9 cellular contexts compared by ENCODE assay signal in the genomic region with DNA sequence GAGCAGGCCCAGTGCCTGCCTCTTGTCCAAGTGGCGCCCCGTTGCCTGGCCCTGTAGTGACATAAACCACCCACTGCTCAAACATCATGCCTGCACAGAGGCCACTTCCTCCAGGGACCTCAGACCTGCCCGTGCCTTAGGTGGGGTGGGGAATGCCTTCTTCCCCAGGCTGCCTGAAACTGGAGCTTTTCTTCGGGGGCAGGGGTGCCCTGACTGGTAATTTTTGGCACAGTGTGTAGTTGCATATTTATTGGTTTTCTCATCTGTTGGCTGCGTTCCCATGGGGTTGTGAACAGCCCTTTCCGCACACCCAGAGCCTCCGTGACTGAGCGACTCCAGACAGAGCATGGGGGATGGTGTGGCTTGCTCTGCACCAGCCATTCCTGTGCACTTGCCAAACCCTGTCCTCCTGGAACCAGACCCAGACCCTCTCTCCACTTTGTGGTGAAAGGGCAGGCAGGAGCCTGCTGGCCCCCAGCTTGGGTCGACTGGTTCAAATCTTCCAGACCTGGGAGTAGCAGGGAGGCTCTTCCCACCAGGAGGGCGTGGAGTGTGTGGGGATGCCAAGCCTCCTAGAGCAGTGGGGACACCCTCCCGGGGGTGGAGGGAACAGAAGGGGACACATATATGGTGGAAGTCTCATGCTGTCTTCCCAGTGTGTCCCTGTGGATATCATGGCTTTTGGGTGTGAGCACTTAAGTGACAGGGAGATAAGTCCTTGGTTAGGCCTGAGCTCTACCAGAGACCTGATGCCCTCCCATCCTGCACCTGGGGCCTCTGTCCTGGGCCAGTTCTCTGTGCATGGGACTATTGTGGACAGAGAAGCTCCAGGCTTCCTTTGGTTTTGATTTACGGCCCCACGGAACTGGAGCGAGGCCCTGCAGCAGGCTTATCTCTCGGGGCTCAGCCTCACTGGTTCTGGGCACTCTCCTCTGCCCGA. TPM values are rescaled to one million over a fixed set of nuclear protein-coding genes. Genes with fewer than 3 reads are reported as not detected.
DNase-seq lines count a peak whose midpoint lies in the region; ATAC-seq and TF ChIP-seq lines count a peak whose summit lies in the region.
"Had no signal": no experiment of that assay in that cellular context is flagged by ENCODE, and none has a peak within 500 bp of the region (broad histone marks: within the 10 kb centered on the region; RNA-seq: fewer than 3 reads in every experiment).

No MANE protein-coding gene starts in this region.

- intact Hi-C loops in heart right ventricle (cut with DNase I) = no loop called here
- intact Hi-C loops in activated CD4-positive, alpha-beta T cell treated with anti-CD3 and anti-CD28 coated beads for 36 hours (cut with DNase I, micrococcal nuclease) = no loop called here

- ATAC-seq in SK-N-SH treated with all-trans-retinoic acid at 6 μM for 48 hours (peak; percentile 93), heart right ventricle (peak; percentile 56 to 86 (median 70))
- ATAC-seq in activated CD4-positive, alpha-beta T cell treated with anti-CD3 and anti-CD28 coated beads for 36 hours = no peak
- ATAC-seq in stimulated activated naive CD8-positive, alpha-beta T cell treated with anti-CD3 and anti-CD28 coated beads, Interleukin-15, Interleukin-2, amounts not matched to agents 100 U/mL and 50 U/mL, for 24 hours = no peak

- H3K9ac ChIP-seq in stomach smooth muscle (ENCODE audit: low read length in 2 of 2) = no peak overlapping the region

- no peak for TF ChIP-seq CTCF in HEK293 (tag by site-specific recombination; IDR thresholded peaks at IDR 0.05)
- TF ChIP-seq CTCF in heart right ventricle (IDR thresholded peaks at IDR 0.05) = no peak

- DNase-seq in heart right ventricle (peak in 1 of 2 donors; percentile 45), HUDEP-2 (lab: John Stamatoyannopoulos, UW; ENCODE audit: unreplicated experiment in 76 of 76) (no peak)
- no peak for DNase-seq in activated CD4-positive, alpha-beta T cell treated with anti-CD3 and anti-CD28 coated beads for 36 hours
- DNase-seq in stimulated activated naive CD8-positive, alpha-beta T cell treated with anti-CD3 and anti-CD28 coated beads, Interleukin-15, Interleukin-2, amounts not matched to agents 100 U/mL and 50 U/mL, for 24 hours = no peak
- DNase-seq: activated effector memory CD4-positive, alpha-beta T cell treated with anti-CD3 and anti-CD28 coated beads, Interleukin-2, amount 50 U/mL, for 16 hours had no signal

- no peak overlapping the region for H3K4me3 Mint-ChIP-seq in activated CD4-positive, alpha-beta T cell treated with anti-CD3 and anti-CD28 coated beads for 36 hours

- H3K27ac Mint-ChIP-seq in activated CD4-positive, alpha-beta T cell treated with anti-CD3 and anti-CD28 coated beads for 36 hours = no peak overlapping the region

- no peak overlapping the region for H3K27ac ChIP-seq in HEK293 (ENCODE audit: extremely low read depth, low read depth, low read length)
- peak overlapping the region in 9 of 10 donors; percentile 3 to 71 (median 48) for H3K27ac ChIP-seq in heart right ventricle
- peak overlapping the region; percentile 37 for H3K27ac ChIP-seq in stomach smooth muscle (ENCODE audit: low read length)

- peaks cover 6% of the 10 kb centered on the region for H3K4me1 ChIP-seq in HEK293 (ENCODE audit: control insufficient read depth, insufficient read depth, low read length)
- peaks cover 6 to 87% (median 50%) of the 10 kb centered on the region in 9 donors for H3K4me1 ChIP-seq in heart right ventricle
- H3K4me1 ChIP-seq in stomach smooth muscle (ENCODE audit: control insufficient read depth, insufficient read depth, low read length) = peaks cover 46% of the 10 kb centered on the region

- no peaks in the 10 kb centered on the region for H3K27me3 Mint-ChIP-seq in activated CD4-positive, alpha-beta T cell treated with anti-CD3 and anti-CD28 coated beads for 36 hours

- WGBS in heart right ventricle, 2 donors = 38 to 44% methylated on average over 16 of the region's 16 CpGs

- H3K4me1 Mint-ChIP-seq in activated CD4-positive, alpha-beta T cell treated with anti-CD3 and anti-CD28 coated beads for 36 hours = peaks cover 5% of the 10 kb centered on the region

- CTCF ChIA-PET in HEK293 (lab: Yijun Ruan, JAX) = interaction anchor here (0.8 to 1.5 kb wide), 2 partner anchors 18 to 36 kb away, joined by 3 to 5 read pairs; no protein-coding TSS in a partner anchor
- CTCF ChIA-PET in activated CD4-positive, alpha-beta T cell treated with anti-CD3 and anti-CD28 coated beads for 36 hours (lab: Charles Lee) = no interaction called here

- H3K27me3 ChIP-seq in heart right ventricle (peaks cover 0 to 24% (median 0%) of the 10 kb centered on the region in 7 donors), stomach smooth muscle (ENCODE audit: control insufficient read depth in 1 of 2, insufficient read depth in 2 of 2, low read length in 2 of 2) (no peaks in the 10 kb centered on the region)

- no peaks in the 10 kb centered on the region for H3K9me3 Mint-ChIP-seq in activated CD4-positive, alpha-beta T cell treated with anti-CD3 and anti-CD28 coated beads for 36 hours (ENCODE audit: low read depth)

- no peaks in the 10 kb centered on the region for H3K36me3 Mint-ChIP-seq in activated CD4-positive, alpha-beta T cell treated with anti-CD3 and anti-CD28 coated beads for 36 hours (ENCODE audit: low read depth)

- H3K4me3 ChIP-seq in HEK293 (ENCODE audit: low read depth, low read length) = no peak overlapping the region
- no peak overlapping the region for H3K4me3 ChIP-seq in heart right ventricle
- peak overlapping the region in 1 of 2 donors; percentile 57 for H3K4me3 ChIP-seq in stomach smooth muscle (ENCODE audit: low read length in 2 of 2)

- POLR2A ChIA-PET in HEK293 (lab: Yijun Ruan, JAX) = interaction anchor here (0.9 kb wide), 1 partner anchor 25 kb away, joined by 3 read pairs; no protein-coding TSS in a partner anchor
- POLR2A ChIA-PET in activated CD4-positive, alpha-beta T cell treated with anti-CD3 and anti-CD28 coated beads for 36 hours (lab: Charles Lee) = no interaction called here

- H3K36me3 ChIP-seq in HEK293 (ENCODE audit: control insufficient read depth in 2 of 2, insufficient read depth in 1 of 2, low read length in 2 of 2) = no peaks in the 10 kb centered on the region
- no peaks in the 10 kb centered on the region for H3K36me3 ChIP-seq in heart right ventricle
- no peaks in the 10 kb centered on the region for H3K36me3 ChIP-seq in stomach smooth muscle (ENCODE audit: control insufficient read depth in 2 of 2, insufficient read depth in 2 of 2, low read length in 2 of 2)

- H3K9me3 ChIP-seq in HEK293 (ENCODE audit: control insufficient read depth, insufficient read depth, low read depth, low read length) (no peaks in the 10 kb centered on the region), heart right ventricle (no peaks in the 10 kb centered on the region), stomach smooth muscle (ENCODE audit: control insufficient read depth in 2 of 2, low read length in 2 of 2) (no peaks in the 10 kb centered on the region)

TF ChIP-seq in HEK293, 187 proteins besides CTCF, POLR2A, EP300 and RAD21 (continues in another document):
- TF ChIP-seq ZNF629 (tag by site-specific recombination; IDR thresholded peaks at IDR 0.05) = no peak
- no peak for TF ChIP-seq ZNF354C (tag by site-specific recombination; IDR thresholded peaks at IDR 0.05; ENCODE audit: borderline replicate concordance, low read depth)
- TF ChIP-seq, protein P1, sequence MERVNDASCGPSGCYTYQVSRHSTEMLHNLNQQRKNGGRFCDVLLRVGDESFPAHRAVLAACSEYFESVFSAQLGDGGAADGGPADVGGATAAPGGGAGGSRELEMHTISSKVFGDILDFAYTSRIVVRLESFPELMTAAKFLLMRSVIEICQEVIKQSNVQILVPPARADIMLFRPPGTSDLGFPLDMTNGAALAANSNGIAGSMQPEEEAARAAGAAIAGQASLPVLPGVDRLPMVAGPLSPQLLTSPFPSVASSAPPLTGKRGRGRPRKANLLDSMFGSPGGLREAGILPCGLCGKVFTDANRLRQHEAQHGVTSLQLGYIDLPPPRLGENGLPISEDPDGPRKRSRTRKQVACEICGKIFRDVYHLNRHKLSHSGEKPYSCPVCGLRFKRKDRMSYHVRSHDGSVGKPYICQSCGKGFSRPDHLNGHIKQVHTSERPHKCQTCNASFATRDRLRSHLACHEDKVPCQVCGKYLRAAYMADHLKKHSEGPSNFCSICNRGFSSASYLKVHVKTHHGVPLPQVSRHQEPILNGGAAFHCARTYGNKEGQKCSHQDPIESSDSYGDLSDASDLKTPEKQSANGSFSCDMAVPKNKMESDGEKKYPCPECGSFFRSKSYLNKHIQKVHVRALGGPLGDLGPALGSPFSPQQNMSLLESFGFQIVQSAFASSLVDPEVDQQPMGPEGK (tag by site-specific recombination; IDR thresholded peaks at IDR 0.05) = peak; percentile 74
- TF ChIP-seq GLIS2 (tag by site-specific recombination; IDR thresholded peaks at IDR 0.05) = peak; percentile 15; the same call in 1 of the 2 replicates
- TF ChIP-seq ZIC2 (tag by site-specific recombination; IDR thresholded peaks at IDR 0.05) = peak; percentile 92
- TF ChIP-seq ZNF146 (tag by site-specific recombination; IDR thresholded peaks at IDR 0.05) = no peak

TF ChIP-seq in SK-N-SH treated with all-trans-retinoic acid at 6 μM for 48 hours, 23 proteins besides CTCF, POLR2A, EP300 and RAD21 (continues in another document):
- TF ChIP-seq, protein P2, sequence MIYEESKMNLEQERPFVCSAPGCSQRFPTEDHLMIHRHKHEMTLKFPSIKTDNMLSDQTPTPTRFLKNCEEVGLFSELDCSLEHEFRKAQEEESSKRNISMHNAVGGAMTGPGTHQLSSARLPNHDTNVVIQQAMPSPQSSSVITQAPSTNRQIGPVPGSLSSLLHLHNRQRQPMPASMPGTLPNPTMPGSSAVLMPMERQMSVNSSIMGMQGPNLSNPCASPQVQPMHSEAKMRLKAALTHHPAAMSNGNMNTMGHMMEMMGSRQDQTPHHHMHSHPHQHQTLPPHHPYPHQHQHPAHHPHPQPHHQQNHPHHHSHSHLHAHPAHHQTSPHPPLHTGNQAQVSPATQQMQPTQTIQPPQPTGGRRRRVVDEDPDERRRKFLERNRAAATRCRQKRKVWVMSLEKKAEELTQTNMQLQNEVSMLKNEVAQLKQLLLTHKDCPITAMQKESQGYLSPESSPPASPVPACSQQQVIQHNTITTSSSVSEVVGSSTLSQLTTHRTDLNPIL (CRISPR knock-in tag; IDR thresholded peaks at IDR 0.05; ENCODE audit: low read depth) = no peak
- no peak for TF ChIP-seq CSDC2 (CRISPR knock-in tag; IDR thresholded peaks at IDR 0.05)
- no peak for TF ChIP-seq ZNF565 (CRISPR knock-in tag; conservative IDR thresholded peaks at IDR 0.05; ENCODE audit: low read depth)
- TF ChIP-seq ZC3H10 (CRISPR knock-in tag; IDR thresholded peaks at IDR 0.05) = no peak

RNA-seq across cellular contexts. Expression of a gene that starts 39.6 kb away (rescaled TPM):
- 100 to 1,000 TPM; 138 to 236 (median 200) TPM for total RNA-seq in heart right ventricle
- polyA plus RNA-seq in heart right ventricle = 100 to 1,000 TPM in 1 of 2 donors, 10 to 100 TPM in 1; 16.6 to 115 TPM
- total RNA-seq in activated CD4-positive, alpha-beta T cell treated with anti-CD3 and anti-CD28 coated beads for 36 hours = 1 to 10 TPM; 3.3 to 4.6 TPM
- total RNA-seq: lung microvascular endothelial cell had no signal

Comparison
In these comparisons a context has a peak if more than half of its experiments do, and no peak if none do; other contexts are left out.
1. ATAC-seq: peak in SK-N-SH treated with all-trans-retinoic acid at 6 μM for 48 hours (single experiment) and heart right ventricle (8 of 8); none in activated CD4-positive, alpha-beta T cell treated with anti-CD3 and anti-CD28 coated beads for 36 hours (single experiment) and stimulated activated naive CD8-positive, alpha-beta T cell treated with anti-CD3 and anti-CD28 coated beads, Interleukin-15, Interleukin-2, amounts not matched to agents 100 U/mL and 50 U/mL, for 24 hours (single experiment).
2. RNA of a gene that starts 39.6 kb away (total RNA-seq): 138 to 236 TPM in heart right ventricle; 3.3 to 4.6 TPM in activated CD4-positive, alpha-beta T cell treated with anti-CD3 and anti-CD28 coated beads for 36 hours; every median in the first group is over 10 times any median in the second.